ENCODE assay signal across 24 cellular contexts in the genomic region with DNA sequence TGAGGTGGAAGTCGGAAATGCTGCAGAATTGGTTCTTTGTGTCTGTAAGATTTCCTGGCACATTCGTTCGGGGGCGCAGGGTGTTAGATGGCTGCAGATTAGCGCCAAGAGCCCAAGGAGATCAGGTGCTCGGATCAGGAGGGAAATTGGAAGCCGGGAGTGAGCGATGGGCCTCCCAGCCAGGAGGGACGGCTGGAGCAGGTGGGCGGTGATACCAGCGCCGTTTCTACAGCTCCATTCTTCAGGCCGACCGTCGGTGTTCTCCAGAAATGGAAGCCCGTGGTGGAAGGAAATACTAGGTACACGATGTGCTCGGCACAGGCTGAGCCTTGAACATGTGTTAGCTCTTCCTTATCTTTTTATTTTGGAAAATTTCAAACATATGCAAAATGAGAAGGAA.
"Had no signal": no experiment of that assay in that cellular context is flagged by ENCODE, and none has a peak within 500 bp of the region (broad histone marks: within the 10 kb centered on the region; RNA-seq: fewer than 3 reads in every experiment).

No MANE protein-coding gene starts in this region.

- H3K27me3 ChIP-seq: adrenal gland, spleen, tibial artery had no signal

- ATAC-seq: left lobe of liver; naive thymus-derived CD4-positive, alpha-beta T cell; stimulated activated naive CD8-positive, alpha-beta T cell treated with anti-CD3 and anti-CD28 coated beads, Interleukin-15, Interleukin-2, amounts not matched to agents 100 U/mL and 50 U/mL, for 24 hours; T-cell had no signal

- H3K36me3 Mint-ChIP-seq: activated naive CD8-positive, alpha-beta T cell; naive thymus-derived CD4-positive, alpha-beta T cell; T-cell had no signal

- H3K9me3 Mint-ChIP-seq: activated T-cell treated with anti-CD3 and anti-CD28 coated beads, Interleukin-2, amount 50 U/mL, for 24 hours; activated T-helper 2 cell treated with anti-CD3 and anti-CD28 coated beads, Interferon-gamma antibody, Interleukin-2, Interleukin-4, amounts not matched to agents 10 μg/mL and 5 μg/mL and 100 μg/mL, durations not matched to agents 14 hours and 24 hours and 36 hours; naive thymus-derived CD4-positive, alpha-beta T cell; neural crest cell; T-cell; T-helper 2 cell treated with Interferon-gamma antibody and Interleukin-4, amounts not matched to agents 5 μg/mL and 100 μg/mL, for 36 hours had no signal

- H3K27ac ChIP-seq: adrenal gland, prostate gland, spleen, tibial artery, VCaP had no signal

- H3K4me1 Mint-ChIP-seq: T-cell had no signal

- H3K36me3 ChIP-seq: adrenal gland, prostate gland had no signal

- DNase-seq: activated CD4-positive, alpha-beta T cell treated with anti-CD3 and anti-CD28 coated beads for 1 hour; activated CD8-positive, alpha-beta memory T cell treated with anti-CD3 and anti-CD28 coated beads for 24 hours; activated CD8-positive, alpha-beta memory T cell treated with anti-CD3 and anti-CD28 coated beads, Interleukin-2, amount 50 U/mL, for 4 hours; activated naive CD4-positive, alpha-beta T cell; activated T-cell treated with anti-CD3 and anti-CD28 coated beads, Interleukin-2, amount 50 U/mL, for 24 hours; adrenal gland; effector CD4-positive, alpha-beta T cell; erythroblast; foreskin fibroblast; kidney; naive thymus-derived CD4-positive, alpha-beta T cell; spleen; stimulated activated CD4-positive, alpha-beta T cell treated with anti-CD3 and anti-CD28 coated beads, Interleukin-4, amount 100 ng/mL, for 1 hour; stimulated activated naive CD8-positive, alpha-beta T cell treated with anti-CD3 and anti-CD28 coated beads, Interleukin-15, Interleukin-2, amounts not matched to agents 100 U/mL and 50 U/mL, for 24 hours; T-cell; tibial artery had no signal

- H3K27ac Mint-ChIP-seq: activated naive CD8-positive, alpha-beta T cell; activated T-cell treated with anti-CD3 and anti-CD28 coated beads, Interleukin-2, amount 50 U/mL, for 24 hours; activated T-helper 2 cell treated with anti-CD3 and anti-CD28 coated beads, Interferon-gamma antibody, Interleukin-2, Interleukin-4, amounts not matched to agents 10 μg/mL and 5 μg/mL and 100 μg/mL, durations not matched to agents 14 hours and 24 hours and 36 hours; naive thymus-derived CD4-positive, alpha-beta T cell; T-cell; T-helper 2 cell treated with Interferon-gamma antibody and Interleukin-4, amounts not matched to agents 5 μg/mL and 100 μg/mL, for 36 hours had no signal

- H3K4me1 ChIP-seq: prostate gland had no signal

- H3K4me3 ChIP-seq: adrenal gland, lung, prostate gland, spleen, tibial artery had no signal

- H3K4me3 Mint-ChIP-seq: activated naive CD8-positive, alpha-beta T cell; activated T-cell treated with anti-CD3 and anti-CD28 coated beads, Interleukin-2, amount 50 U/mL, for 24 hours; naive thymus-derived CD4-positive, alpha-beta T cell; neural crest cell; T-cell; T-helper 2 cell treated with Interferon-gamma antibody and Interleukin-4, amounts not matched to agents 5 μg/mL and 100 μg/mL, for 36 hours had no signal

- H3K9me3 ChIP-seq: adrenal gland, prostate gland, spleen, tibial artery had no signal
